ENCODE assay signal across 9 cellular contexts in genomic region chr10:100008708-100009282, GRCh38. TPM values are rescaled to one million over a fixed set of nuclear protein-coding genes. Genes with fewer than 3 reads are reported as not detected.
DNase-seq lines count a peak whose midpoint lies in the region; ATAC-seq, FAIRE-seq and TF ChIP-seq lines count a peak whose summit lies in the region.
"Had no signal": no experiment of that assay in that cellular context is flagged by ENCODE, and none has a peak within 500 bp of the region (broad histone marks: within the 10 kb centered on the region; RNA-seq: fewer than 3 reads in every experiment).

No MANE protein-coding gene starts in this region.

- intact Hi-C loops in HCT116 (cut with micrococcal nuclease) (loop anchor here (1.0 to 5.0 kb wide), 3 partner anchors 102 to 228 kb away; no protein-coding TSS in a partner anchor), MCF 10A (cut with micrococcal nuclease) (loop anchor here (1.0 to 10.0 kb wide), 4 partner anchors 41 to 176 kb away; partner anchors contain the start of gene ERLIN1)

- POLR2A ChIA-PET in A549 (lab: Yijun Ruan, JAX) (interaction anchor here (1.3 kb wide), 1 partner anchor 43 kb away, joined by 10 read pairs; no protein-coding TSS in a partner anchor), HCT116 (lab: Charles Lee) (interaction anchor here (1.6 kb wide), 1 partner anchor 10 kb away, joined by 4 read pairs; no protein-coding TSS in a partner anchor), MCF 10A (lab: Yijun Ruan, JAX) (interaction anchor here (0.7 to 23.3 kb wide), 18 partner anchors 12 to 277 kb away, joined by 3 to 547 read pairs (median 10); partner anchors contain the start of genes COX15, CUTC and ERLIN1)

- DNase-seq in A549 (ENCODE audit: low read depth in 1 of 2, low spot score in 1 of 2): no peak
- no peak for DNase-seq in HCT116 (ENCODE audit: low read depth, low spot score)
- peak; percentile 27 for DNase-seq in MCF 10A (ENCODE audit: unreplicated experiment)
- DNase-seq in activated gamma-delta T cell (lab: John Stamatoyannopoulos, UW): no peak
- DNase-seq in NCI-H2029 treated with DMSO at 0.1 percent for 48 hours (lab: John Stamatoyannopoulos, UW): no peak
- DNase-seq in islet precursor cell: no peak

- BruUV-seq in HCT116 (replicated peaks; lab: Mats Ljungman, UMichigan): no TSS peak
- BruUV-seq in MCF 10A (replicated peaks; lab: Mats Ljungman, UMichigan): TSS peak; percentile 17

- no peaks in the 10 kb centered on the region for H3K36me3 ChIP-seq in HCT116 (ENCODE audit: control insufficient read depth in 1 of 2, insufficient read depth in 2 of 2, low read length in 2 of 2)

- TF ChIP-seq EP300 in A549 (IDR thresholded peaks at IDR 0.05): no peak

- ATAC-seq in A549: peak; percentile 2 to 22; a peak in 3 of 6 replicates
- ATAC-seq in HCT116: no peak
- no peak for ATAC-seq in HG03469 (IDR thresholded peaks at IDR 0.05; ENCODE audit: unreplicated experiment)

- no peaks in the 10 kb centered on the region for H4K20me1 ChIP-seq in HCT116 (ENCODE audit: insufficient read depth)

- peak overlapping the region; percentile 81 for H3K4me3 ChIP-seq in A549
- peak overlapping the region; percentile 78 to 93 for H3K4me3 ChIP-seq in HCT116 (replicated peaks in 1 of 2; ENCODE audit: low read depth in 1 of 2, low read length in 2 of 2)
- peak overlapping the region; percentile 84 for H3K4me3 ChIP-seq in mononuclear cell (ENCODE audit: low read length)

- H3K4me3 Mint-ChIP-seq in MCF 10A (ENCODE audit: unreplicated experiment): peak overlapping the region; percentile 94

- H3K27ac ChIP-seq in A549 (peak overlapping the region; percentile 83 to 92), HCT116 (ENCODE audit: low read depth, low read length) (peak overlapping the region; percentile 98)

- H3K9me3 ChIP-seq in A549: no peaks in the 10 kb centered on the region
- no peaks in the 10 kb centered on the region for H3K9me3 ChIP-seq in HCT116 (ENCODE audit: control insufficient read depth in 1 of 2, insufficient read depth in 1 of 2, low read depth in 1 of 2, low read length in 2 of 2)
- H3K9me3 ChIP-seq in mononuclear cell (ENCODE audit: low read depth, low read length): no peaks in the 10 kb centered on the region

- peak overlapping the region; percentile 84 for H3K9ac ChIP-seq in HCT116 (ENCODE audit: low read length)

- TF ChIP-seq POLR2A in A549 (IDR thresholded peaks at IDR 0.05; ENCODE audit: low read length) (no peak), HCT116 (IDR thresholded peaks at IDR 0.05; ENCODE audit: borderline replicate concordance, extremely low read depth, insufficient read depth, insufficient read length) (no peak)

- peaks cover 44% of the 10 kb centered on the region for H3K4me1 ChIP-seq in A549
- peaks cover 40 to 59% of the 10 kb centered on the region in 2 experiments for H3K4me1 ChIP-seq in HCT116 (ENCODE audit: control insufficient read depth in 1 of 2, insufficient read depth in 2 of 2, low read length in 2 of 2)
- H3K4me1 ChIP-seq in mononuclear cell (ENCODE audit: insufficient read depth, low read length): peaks cover 35% of the 10 kb centered on the region

- RAD21 ChIA-PET in HCT116 (lab: Charles Lee; ENCODE audit: low non-redundant PET in 1 of 2, low total read pairs in 2 of 2, uncharacterized antibody in 2 of 2, unreplicated experiment in 2 of 2): interaction anchor here (1.8 to 1.9 kb wide), 2 partner anchors 36 to 37 kb away, joined by 3 to 5 read pairs; no protein-coding TSS in a partner anchor

- no peak for FAIRE-seq in A549 (lab: Jason Lieb, UNC)
- FAIRE-seq: endometrium had no signal

- no peaks in the 10 kb centered on the region for H3K27me3 Mint-ChIP-seq in MCF 10A (ENCODE audit: insufficient read depth, unreplicated experiment)

- H2AFZ ChIP-seq in HCT116 (ENCODE audit: low read depth, low read length, poor library complexity, severe bottlenecking): no peak overlapping the region

- CTCF ChIA-PET in A549 (lab: Yijun Ruan, JAX) (interaction anchor here (0.7 to 7.8 kb wide), 47 partner anchors 8 to 307 kb away, joined by 3 to 101 read pairs (median 6); no protein-coding TSS in a partner anchor), HCT116 (lab: Charles Lee) (interaction anchor here (1.0 to 6.5 kb wide), 12 partner anchors 8 to 223 kb away, joined by 3 to 26 read pairs (median 5); no protein-coding TSS in a partner anchor), MCF 10A (lab: Yijun Ruan, JAX) (interaction anchor here (0.6 to 7.9 kb wide), 16 partner anchors 10 to 177 kb away, joined by 3 to 92 read pairs (median 6); partner anchors contain the start of gene ERLIN1)

- H3K79me2 ChIP-seq in HCT116 (ENCODE audit: insufficient read depth, low read length): peaks cover 55% of the 10 kb centered on the region

- H3K4me2 ChIP-seq in A549 (peak overlapping the region; percentile 96), HCT116 (ENCODE audit: low read length) (peak overlapping the region; percentile 95)

- H3K27me3 ChIP-seq in HCT116 (ENCODE audit: insufficient read depth, low read length): no peaks in the 10 kb centered on the region
- H3K27me3 ChIP-seq in mononuclear cell (ENCODE audit: insufficient read depth, low read length): no peaks in the 10 kb centered on the region

- no peaks in the 10 kb centered on the region for H3K9me3 Mint-ChIP-seq in MCF 10A (ENCODE audit: unreplicated experiment)

- TF ChIP-seq RAD21 in A549 (conservative IDR thresholded peaks at IDR 0.05 in 1 of 2, IDR thresholded peaks at IDR 0.05 in 1 of 2) (no peak), HCT116 (IDR thresholded peaks at IDR 0.05; ENCODE audit: low read depth) (no peak)

- peaks cover 41% of the 10 kb centered on the region for H3K4me1 Mint-ChIP-seq in MCF 10A (ENCODE audit: insufficient read depth, unreplicated experiment)

- peak overlapping the region; percentile 79 for H3K27ac Mint-ChIP-seq in MCF 10A (ENCODE audit: low read depth, unreplicated experiment)

- 1% methylated on average over 9 of the region's 9 CpGs for WGBS in A549 (ENCODE audit: missing lambda C conversion rate)

- no peak for TF ChIP-seq CTCF in A549 (IDR thresholded peaks at IDR 0.05)
- no peak for TF ChIP-seq CTCF in HCT116 (IDR thresholded peaks at IDR 0.05 in 2 of 3, conservative IDR thresholded peaks at IDR 0.05 in 1 of 3; ENCODE audit: borderline replicate concordance in 1 of 3, insufficient read depth in 1 of 3, low read depth in 2 of 3, low read length in 2 of 3)
- no peak for TF ChIP-seq CTCF in MCF 10A (IDR thresholded peaks at IDR 0.05; ENCODE audit: unreplicated experiment)

- no peaks in the 10 kb centered on the region for H3K9me2 ChIP-seq in HCT116 (ENCODE audit: insufficient read depth)

- no peaks in the 10 kb centered on the region for H3K36me3 Mint-ChIP-seq in MCF 10A (ENCODE audit: insufficient read depth, unreplicated experiment)

TF ChIP-seq in A549, 52 proteins besides CTCF, POLR2A, EP300 and RAD21:
- no peak for TF ChIP-seq RFX5 (IDR thresholded peaks at IDR 0.05)
- no peak for TF ChIP-seq FOSB (CRISPR knock-in tag; IDR thresholded peaks at IDR 0.05)
- TF ChIP-seq FOXS1 (CRISPR knock-in tag; IDR thresholded peaks at IDR 0.05): peak; percentile 69; the same call in 1 of the 2 replicates
- TF ChIP-seq CHD2 (IDR thresholded peaks at IDR 0.05; ENCODE audit: low read length, partially characterized antibody): no peak
- TF ChIP-seq HEYL (CRISPR knock-in tag; IDR thresholded peaks at IDR 0.05): no peak
- no peak for TF ChIP-seq SREBF2 (IDR thresholded peaks at IDR 0.05)
- no peak for TF ChIP-seq PHF8 (IDR thresholded peaks at IDR 0.05; ENCODE audit: borderline replicate concordance, low read depth)
- TF ChIP-seq ELK1 (IDR thresholded peaks at IDR 0.05; ENCODE audit: low read depth, low read length): no peak

TF ChIP-seq in HCT116, 20 proteins besides CTCF, POLR2A, EP300 and RAD21:
- no peak for TF ChIP-seq CBX3 (IDR thresholded peaks at IDR 0.05; ENCODE audit: low read depth)
- TF ChIP-seq POLR2AphosphoS5 (IDR thresholded peaks at IDR 0.05; ENCODE audit: low read depth, low read length): no peak
- no peak for TF ChIP-seq JUND (IDR thresholded peaks at IDR 0.05)
- no peak for TF ChIP-seq CEBPB (IDR thresholded peaks at IDR 0.05; ENCODE audit: low read depth)
- TF ChIP-seq SIN3A (IDR thresholded peaks at IDR 0.05; ENCODE audit: low read depth): no peak

RNA-seq across cellular contexts. Expression of gene DNMBP, which starts 1.0 kb away (rescaled TPM):
- polyA plus RNA-seq in A549 (2011; rRNA removed) (20.3 and 24.3 TPM in 2 replicates), A549 (2017; fragmentation: RNase III; extraction: RNeasy Plus Mini Kit Qiagen cat#74134 plus additional on column Dnase treatment) (12.6 to 15.3 TPM (median 13.7 TPM) in 3 replicates)
- 9.9 and 11.3 TPM in 2 replicates for polyA plus RNA-seq in A549 (2012; cell fraction: cytosol; rRNA removed)
- polyA plus RNA-seq in A549 (2012; cell fraction: nucleus; rRNA removed): 19.1 and 24.9 TPM in 2 replicates
- polyA minus RNA-seq in A549 (2011; rRNA and poly(A)+ RNA removed): 20.1 and 20.4 TPM in 2 replicates
- total RNA-seq in HCT116 (2021; ENCODE audit: unreplicated experiment) (60.3 TPM), MCF 10A (2022) (11.3 and 14.3 TPM in 2 replicates), mononuclear cell (14.1 TPM)
- 25.2 and 36.2 TPM in 2 replicates for polyA plus RNA-seq in HCT116 (2012)

Comparison
In these comparisons a context has a peak if more than half of its experiments do, and no peak if none do; other contexts are left out.
1. ATAC-seq: peak in A549 (2 of 2); none in HCT116 (single experiment) and HG03469 (single experiment).
2. Peak in every context shown above with its lines, with median percentiles within 50 percentile points of each other: H3K4me3 ChIP-seq.